8 cellular contexts compared by ENCODE assay signal in the genomic region with DNA sequence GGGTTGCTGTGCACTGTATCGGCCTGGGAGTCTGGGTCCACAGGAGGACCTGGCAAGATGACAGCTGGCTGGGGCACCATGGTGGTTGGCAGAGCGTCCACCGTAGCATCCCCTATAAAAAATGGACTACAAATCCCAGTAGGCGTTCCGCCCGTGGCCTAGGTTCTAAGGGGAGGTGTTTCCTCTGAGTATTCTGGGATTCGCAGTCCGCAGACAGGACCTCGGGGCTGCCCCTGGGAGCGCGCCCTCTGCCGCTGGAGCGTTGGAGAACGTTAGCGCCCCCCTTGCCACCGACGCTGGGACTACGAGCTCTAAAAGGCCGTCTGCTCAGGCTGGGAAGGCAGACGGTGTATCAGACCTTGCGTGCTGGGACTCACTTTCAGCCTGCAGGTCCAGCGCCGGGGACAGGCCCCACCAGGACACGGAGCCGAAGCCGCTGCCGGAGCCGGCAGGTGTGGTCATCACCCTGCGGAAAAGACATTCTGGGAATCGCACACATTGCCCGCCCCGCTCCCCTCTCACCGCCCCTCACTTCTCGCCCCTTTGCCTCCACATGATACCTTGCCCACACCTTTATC. TPM values are rescaled to one million over a fixed set of nuclear protein-coding genes. Genes with fewer than 3 reads are reported as not detected.
DNase-seq lines count a peak whose midpoint lies in the region; ATAC-seq and TF ChIP-seq lines count a peak whose summit lies in the region.

No MANE protein-coding gene starts in this region.

- H3K9me2 ChIP-seq in MM.1S (replicated peaks; ENCODE audit: insufficient read depth, low read length), result no peaks in the 10 kb centered on the region

- H3K4me1 ChIP-seq in MM.1S (ENCODE audit: low read length) (peaks cover 4% of the 10 kb centered on the region; the same call in 1 of the 2 replicates), RWPE2 (ENCODE audit: insufficient read depth, poor library complexity, severe bottlenecking) (no peaks in the 10 kb centered on the region), right cardiac atrium (ENCODE audit: control insufficient read depth, insufficient read depth, low read length) (no peaks in the 10 kb centered on the region)

- peak overlapping the region; percentile 91 for H3K27ac ChIP-seq in 22Rv1
- H3K27ac ChIP-seq in MM.1S (ENCODE audit: low read length), result no peak overlapping the region
- H3K27ac ChIP-seq in RWPE2 (ENCODE audit: poor library complexity, severe bottlenecking), result peak overlapping the region; percentile 54
- H3K27ac ChIP-seq in right cardiac atrium (ENCODE audit: low read length), result no peak overlapping the region

- H3K27me3 ChIP-seq in MM.1S (replicated peaks; ENCODE audit: insufficient read depth, low read length) (peaks cover 83% of the 10 kb centered on the region), RWPE2 (ENCODE audit: insufficient read depth, poor library complexity, severe bottlenecking) (no peaks in the 10 kb centered on the region), right cardiac atrium (ENCODE audit: control insufficient read depth, insufficient read depth) (no peaks in the 10 kb centered on the region)

- H3K9me3 ChIP-seq in MM.1S (replicated peaks; ENCODE audit: insufficient read depth, low read length) (no peaks in the 10 kb centered on the region), RWPE2 (ENCODE audit: severe bottlenecking) (no peaks in the 10 kb centered on the region), right cardiac atrium (ENCODE audit: control insufficient read depth, low read length) (no peaks in the 10 kb centered on the region)

- DNase-seq in GM12865 (ENCODE audit: low read depth), result peak; percentile 56
- DNase-seq in MM.1S, result peak; percentile 63
- DNase-seq in RWPE2 (ENCODE audit: low spot score), result no peak
- peak in 35 of 58 donors; percentile 10 to 56 (median 33) for DNase-seq in anterior cingulate cortex (lab: John Stamatoyannopoulos, UW)
- DNase-seq in right cardiac atrium, result peak; percentile 57 to 84 (median 76)
- DNase-seq in putamen (ENCODE audit: low spot score), result peak; percentile 55

- H2AFZ ChIP-seq in MM.1S (ENCODE audit: low read length), result peak overlapping the region; percentile 68

- TF ChIP-seq CTCF in 22Rv1 (IDR thresholded peaks at IDR 0.05) (peak; percentile 96), GM12865 (IDR thresholded peaks at IDR 0.05; ENCODE audit: insufficient read depth, low read depth, low read length, missing control alignments) (no peak), MM.1S (IDR thresholded peaks at IDR 0.05; ENCODE audit: low read length) (peak; percentile 44), RWPE2 (IDR thresholded peaks at IDR 0.05; ENCODE audit: poor library complexity, severe bottlenecking) (peak; percentile 89)

- no peak overlapping the region for H3K9ac ChIP-seq in MM.1S (ENCODE audit: low read length)

- H3K36me3 ChIP-seq in MM.1S (replicated peaks; ENCODE audit: insufficient read depth, low read length), result no peaks in the 10 kb centered on the region
- no peaks in the 10 kb centered on the region for H3K36me3 ChIP-seq in RWPE2 (ENCODE audit: low read depth)

- H4K20me1 ChIP-seq in MM.1S (ENCODE audit: insufficient read depth, low read length), result no peaks in the 10 kb centered on the region

- peak overlapping the region; percentile 77; the same call in 1 of the 2 replicates for H3K4me2 ChIP-seq in MM.1S (ENCODE audit: low read depth, low read length)

- no peaks in the 10 kb centered on the region for H3K79me2 ChIP-seq in MM.1S (ENCODE audit: low read length)

- peak; percentile 69 for ATAC-seq in RWPE2 (ENCODE audit: low read depth)
- peak; percentile 63 to 77 for ATAC-seq in right cardiac atrium
- ATAC-seq in GM19324 (IDR thresholded peaks at IDR 0.05; ENCODE audit: low FRiP score, unreplicated experiment), result no peak

- intact Hi-C loops in right cardiac atrium (cut with DNase I), result no loop called here

- H3K4me3 ChIP-seq in GM12865 (ENCODE audit: low read depth, low read length), result peak overlapping the region; percentile 19; the same call in 1 of the 2 replicates
- peak overlapping the region; percentile 45 for H3K4me3 ChIP-seq in MM.1S (ENCODE audit: low read length)
- H3K4me3 ChIP-seq in RWPE2 (ENCODE audit: severe bottlenecking), result peak overlapping the region; percentile 41
- peak overlapping the region; percentile 30 for H3K4me3 ChIP-seq in right cardiac atrium (ENCODE audit: low read length)

- no peaks in the 10 kb centered on the region for H3F3A ChIP-seq in MM.1S (ENCODE audit: insufficient read depth, low read length)

- WGBS in right cardiac atrium, result 2% methylated on average over 34 of the region's 34 CpGs

RNA-seq across cellular contexts. Expression of a gene that starts 0.4 kb away (rescaled TPM):
- total RNA-seq in right cardiac atrium, result 1 to 10 TPM in 3 of 4 donors, under 1 TPM in 1; 0.56 to 1.6 (median 1.3) TPM
- polyA plus RNA-seq in right cardiac atrium, result 2.9 TPM

RNA-seq across cellular contexts. Expression of a gene that starts 8.5 kb away (rescaled TPM):
- 1,000 to 10,000 TPM; 1,638 to 3,997 (median 2,736) TPM for total RNA-seq in right cardiac atrium
- polyA plus RNA-seq in right cardiac atrium, result 8,501 TPM

RNA-seq across cellular contexts. Expression of a gene that starts 14.0 kb away (rescaled TPM):
- 1 to 10 TPM in 1 of 4 donors, not detected in 3; 1.3 TPM for total RNA-seq in right cardiac atrium
- polyA plus RNA-seq in right cardiac atrium, result 0.09 TPM

RNA-seq across cellular contexts. Expression of a gene that starts 17.0 kb away (rescaled TPM):
- 10 to 100 TPM in 3 of 4 donors, 1 to 10 TPM in 1; 8.0 to 25.3 (median 14.7) TPM for total RNA-seq in right cardiac atrium
- 34.8 TPM for polyA plus RNA-seq in right cardiac atrium

RNA-seq across cellular contexts. Expression of a gene that starts 43.3 kb away (rescaled TPM):
- total RNA-seq in right cardiac atrium, result 1 to 10 TPM in 2 of 4 donors, under 1 TPM in 2; 0.14 to 3.1 (median 0.75) TPM
- polyA plus RNA-seq in right cardiac atrium, result 0.72 TPM

Comparison
In these comparisons a context has a peak if more than half of its experiments do, and no peak if none do; other contexts are left out.
1. H3K27ac ChIP-seq: peak in 22Rv1 (single experiment) and RWPE2 (single experiment); none in MM.1S (single experiment) and right cardiac atrium (single experiment).
2. Peak in every context shown above with its lines, with median percentiles within 50 percentile points of each other: H3K4me3 ChIP-seq.